In the genomic region with DNA sequence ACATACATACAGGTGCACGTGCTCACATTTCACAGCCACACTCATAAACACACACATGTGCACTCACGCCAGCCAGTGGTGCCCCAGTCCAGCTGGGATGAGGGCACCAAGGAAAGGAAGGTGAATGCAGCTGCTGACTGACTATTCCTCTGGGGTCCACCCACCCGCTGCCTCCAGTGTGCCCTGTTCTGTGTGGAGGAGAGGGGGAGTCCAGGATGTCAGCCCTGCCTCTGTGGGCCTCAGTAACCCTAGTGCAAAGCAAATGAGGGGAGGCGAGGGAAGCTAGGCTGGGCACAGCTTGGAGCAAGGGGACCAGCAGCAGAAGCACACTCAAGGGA, we compare ENCODE assay signal across 10 cellular contexts. TPM values are rescaled to one million over a fixed set of nuclear protein-coding genes. Genes with fewer than 3 reads are reported as not detected.
DNase-seq lines count a peak whose midpoint lies in the region; TF ChIP-seq lines count a peak whose summit lies in the region.
"Had no signal": no experiment of that assay in that cellular context is flagged by ENCODE, and none has a peak within 500 bp of the region (broad histone marks: within the 10 kb centered on the region; RNA-seq: fewer than 3 reads in every experiment).

No MANE protein-coding gene starts in this region.

- no peaks in the 10 kb centered on the region for H3K27me3 Mint-ChIP-seq in T-helper 1 cell treated with Interleukin-12 subunit alpha and Interleukin-12 subunit beta and Interleukin-4 antibody, amounts not matched to agents 30 μg/mL and 1 μg/mL, for 36 hours (ENCODE audit: low read depth)

- intact Hi-C loops in esophagus muscularis mucosa (cut with DNase I) = loop anchor here (5.0 kb wide), 1 partner anchor 234 kb away; a partner anchor contains a TSS

- no peak for TF ChIP-seq EP300 in esophagus muscularis mucosa (IDR thresholded peaks at IDR 0.05)

- no peaks in the 10 kb centered on the region for H3K79me2 ChIP-seq in smooth muscle cell (ENCODE audit: low read depth)

- H3K36me3 ChIP-seq in SJSA1 (no peaks in the 10 kb centered on the region), esophagus muscularis mucosa (no peaks in the 10 kb centered on the region), smooth muscle cell (ENCODE audit: low read depth) (no peaks in the 10 kb centered on the region)

- no peaks in the 10 kb centered on the region for H4K20me1 ChIP-seq in smooth muscle cell (ENCODE audit: low read depth)

- H3K36me3 Mint-ChIP-seq in T-helper 1 cell treated with Interleukin-12 subunit alpha and Interleukin-12 subunit beta and Interleukin-4 antibody, amounts not matched to agents 30 μg/mL and 1 μg/mL, for 36 hours (ENCODE audit: low read depth) = peaks cover 2% of the 10 kb centered on the region
- H3K36me3 Mint-ChIP-seq: mesothelial cell of epicardium had no signal

- peak overlapping the region; percentile 92 for H3K27ac Mint-ChIP-seq in T-helper 1 cell treated with Interleukin-12 subunit alpha and Interleukin-12 subunit beta and Interleukin-4 antibody, amounts not matched to agents 30 μg/mL and 1 μg/mL, for 36 hours
- H3K27ac Mint-ChIP-seq: mesothelial cell of epicardium had no signal

- in situ Hi-C loops in ACHN (cut with HindIII; ENCODE audit: low pct_ligation_motif_present, low pct_unique_long_range_greater_than_20kb, low sequenced_read_pairs) = no loop called here

- 75% methylated on average over 4 of the region's 4 CpGs for WGBS in esophagus muscularis mucosa
- WGBS in smooth muscle cell (ENCODE audit: low lambda C conversion rate) = 95% methylated on average over 4 of the region's 4 CpGs

- H3K9me3 Mint-ChIP-seq in T-helper 1 cell treated with Interleukin-12 subunit alpha and Interleukin-12 subunit beta and Interleukin-4 antibody, amounts not matched to agents 30 μg/mL and 1 μg/mL, for 36 hours = peaks cover 8% of the 10 kb centered on the region

- DNase-seq in T-helper 1 cell (no peak), SJSA1 (ENCODE audit: low read depth in 1 of 2, low spot score in 2 of 2) (no peak), esophagus muscularis mucosa (ENCODE audit: extremely low spot score) (no peak), smooth muscle cell (lab: John Stamatoyannopoulos, UW; ENCODE audit: unreplicated experiment) (no peak), T-helper 9 cell (no peak), ACHN (no peak), NCI-H526 (lab: John Stamatoyannopoulos, UW) (no peak)
- DNase-seq: NCI-H1105 treated with DMSO at 0.1 percent for 48 hours had no signal

- H3K27me3 ChIP-seq in SJSA1 (replicated peaks) (no peaks in the 10 kb centered on the region), esophagus muscularis mucosa (no peaks in the 10 kb centered on the region), smooth muscle cell (ENCODE audit: low read depth) (no peaks in the 10 kb centered on the region)

- H3K4me2 ChIP-seq in smooth muscle cell = peak overlapping the region; percentile 66

- no peak overlapping the region for H3K9ac ChIP-seq in smooth muscle cell (ENCODE audit: low read depth)

- peak overlapping the region; percentile 66 for H3K4me3 Mint-ChIP-seq in T-helper 1 cell treated with Interleukin-12 subunit alpha and Interleukin-12 subunit beta and Interleukin-4 antibody, amounts not matched to agents 30 μg/mL and 1 μg/mL, for 36 hours
- H3K4me3 Mint-ChIP-seq: mesothelial cell of epicardium had no signal

- H3K9me3 ChIP-seq in SJSA1 (replicated peaks) = no peaks in the 10 kb centered on the region
- H3K9me3 ChIP-seq in esophagus muscularis mucosa = no peaks in the 10 kb centered on the region
- H3K9me3 ChIP-seq in smooth muscle cell (replicated peaks; ENCODE audit: low read depth) = no peaks in the 10 kb centered on the region

- H3K4me1 Mint-ChIP-seq in T-helper 1 cell treated with Interleukin-12 subunit alpha and Interleukin-12 subunit beta and Interleukin-4 antibody, amounts not matched to agents 30 μg/mL and 1 μg/mL, for 36 hours (ENCODE audit: low read depth) = peaks cover 23% of the 10 kb centered on the region

- H3K27ac ChIP-seq in SJSA1 (peak overlapping the region; percentile 10; the same call in 1 of the 2 replicates), esophagus muscularis mucosa (replicated peaks in 1 of 4) (peak overlapping the region; percentile 70 to 83 (median 74)), smooth muscle cell (ENCODE audit: low read depth) (no peak overlapping the region)

- TF ChIP-seq POLR2A in esophagus muscularis mucosa (IDR thresholded peaks at IDR 0.05; ENCODE audit: low read depth) = no peak

- H3K4me3 ChIP-seq in SJSA1 = no peak overlapping the region
- no peak overlapping the region for H3K4me3 ChIP-seq in esophagus muscularis mucosa
- H3K4me3 ChIP-seq in smooth muscle cell = no peak overlapping the region

- no peaks in the 10 kb centered on the region for H3F3A ChIP-seq in smooth muscle cell (ENCODE audit: low read depth)

- H3K4me1 ChIP-seq in SJSA1 (replicated peaks) = peaks cover 29% of the 10 kb centered on the region
- peaks cover 40 to 68% (median 46%) of the 10 kb centered on the region in 4 donors for H3K4me1 ChIP-seq in esophagus muscularis mucosa
- H3K4me1 ChIP-seq in smooth muscle cell (ENCODE audit: low read depth) = peaks cover 6% of the 10 kb centered on the region

- TF ChIP-seq CTCF in esophagus muscularis mucosa (IDR thresholded peaks at IDR 0.05) (no peak), smooth muscle cell (IDR thresholded peaks at IDR 0.05; ENCODE audit: borderline replicate concordance, insufficient read depth, poor library complexity, severe bottlenecking) (no peak)

- H2AFZ ChIP-seq in smooth muscle cell (ENCODE audit: low read depth) = no peak overlapping the region

RNA-seq across cellular contexts. Expression of a gene that starts 57.6 kb away (rescaled TPM):
- total RNA-seq in SJSA1 (2014; rRNA removed; shearing (Covaris generic)) = 51.3 and 111 TPM in 2 replicates
- total RNA-seq in esophagus muscularis mucosa = 10 to 100 TPM; 49.8 to 79.5 (median 64.4) TPM
- total RNA-seq in smooth muscle cell = 64.2 and 95.9 TPM in 2 replicates
- 86.5 and 87.4 TPM in 2 replicates for polyA plus RNA-seq in smooth muscle cell
